ENCODE assay signal across 15 cellular contexts in genomic region chr13:23470706-23471610, GRCh38. TPM values are rescaled to one million over a fixed set of nuclear protein-coding genes. Genes with fewer than 3 reads are reported as not detected.
DNase-seq lines count a peak whose midpoint lies in the region; ATAC-seq and TF ChIP-seq lines count a peak whose summit lies in the region.
"Had no signal": no experiment of that assay in that cellular context is flagged by ENCODE, and none has a peak within 500 bp of the region (broad histone marks: within the 10 kb centered on the region; RNA-seq: fewer than 3 reads in every experiment).

No MANE protein-coding gene starts in this region.

- DNase-seq in EL (peak; percentile 36), NCI-H748 (lab: John Stamatoyannopoulos, UW; ENCODE audit: unreplicated experiment) (peak; percentile 97), epidermal melanocyte (ENCODE audit: insufficient read length, low spot score) (peak; percentile 33), osteoblast (ENCODE audit: insufficient read length, low spot score, missing footprints) (peak; percentile 65), sigmoid colon (no peak), PC-9 (no peak)
- DNase-seq: activated CD4-positive, alpha-beta T cell treated with anti-CD3 and anti-CD28 coated beads for 48 hours; activated T-cell treated with anti-CD3 and anti-CD28 coated beads for 4 hours; caudate nucleus; NCI-H1436 treated with DMSO at 0.1 percent for 48 hours; spleen; stimulated activated naive CD4-positive, alpha-beta T cell; uterus had no signal

- ATAC-seq in GM19351 (IDR thresholded peaks at IDR 0.05; ENCODE audit: unreplicated experiment) (no peak), GM21528 (IDR thresholded peaks at IDR 0.05; ENCODE audit: low FRiP score, unreplicated experiment) (no peak)

- POLR2A ChIA-PET in PC-9 (lab: Charles Lee; ENCODE audit: unreplicated experiment), result no interaction called here

- TF ChIP-seq EP300 in sigmoid colon (IDR thresholded peaks at IDR 0.05), result no peak

- H3K4me2 ChIP-seq in osteoblast (ENCODE audit: insufficient read depth, low read length) (peak overlapping the region; percentile 14), PC-9 (no peak overlapping the region)

- H4K20me1 ChIP-seq in osteoblast (ENCODE audit: insufficient read depth, low read length), result no peaks in the 10 kb centered on the region
- H4K20me1 ChIP-seq in PC-9 (ENCODE audit: insufficient read depth), result no peaks in the 10 kb centered on the region

- TF ChIP-seq POLR2A in sigmoid colon (IDR thresholded peaks at IDR 0.05), result no peak

- H3K79me2 ChIP-seq in osteoblast (ENCODE audit: insufficient read depth, low read length), result no peaks in the 10 kb centered on the region
- H3K79me2 ChIP-seq in PC-9 (ENCODE audit: low read depth), result no peaks in the 10 kb centered on the region

- H3K9me3 ChIP-seq in osteoblast (ENCODE audit: low read depth, low read length), result no peaks in the 10 kb centered on the region
- no peaks in the 10 kb centered on the region for H3K9me3 ChIP-seq in sigmoid colon
- H3K9me3 ChIP-seq in PC-9 (ENCODE audit: insufficient read depth, low read depth), result no peaks in the 10 kb centered on the region
- H3K9me3 ChIP-seq: spleen, uterus had no signal

- peaks cover 9% of the 10 kb centered on the region for H3K4me1 ChIP-seq in osteoblast (ENCODE audit: insufficient read depth, low read length)
- peaks cover 0 to 12% (median 7%) of the 10 kb centered on the region in 4 donors for H3K4me1 ChIP-seq in sigmoid colon
- H3K4me1 ChIP-seq in PC-9 (replicated peaks; ENCODE audit: insufficient read depth), result no peaks in the 10 kb centered on the region
- H3K4me1 ChIP-seq: uterus had no signal

- CTCF ChIA-PET in PC-9 (lab: Charles Lee), result no interaction called here

- H3K9me2 ChIP-seq in PC-9 (ENCODE audit: insufficient read depth), result no peaks in the 10 kb centered on the region

- H2AFZ ChIP-seq in osteoblast (ENCODE audit: low read length) (no peak overlapping the region), PC-9 (no peak overlapping the region)

- H3K27ac ChIP-seq in osteoblast (ENCODE audit: low read depth, low read length) (no peak overlapping the region), sigmoid colon (peak overlapping the region in 1 of 4 donors; percentile 25), PC-9 (no peak overlapping the region)
- H3K27ac ChIP-seq: spleen, uterus had no signal

- H3K4me3 ChIP-seq in osteoblast (ENCODE audit: insufficient read depth, low read length), result no peak overlapping the region
- H3K4me3 ChIP-seq in sigmoid colon, result no peak overlapping the region
- H3K4me3 ChIP-seq in PC-9, result no peak overlapping the region
- H3K4me3 ChIP-seq: spleen, uterus had no signal

- intact Hi-C loops in sigmoid colon (cut with DNase I) (no loop called here), PC-9 (cut with micrococcal nuclease; ENCODE audit: unreplicated experiment) (no loop called here)

- H3K36me3 ChIP-seq in osteoblast (ENCODE audit: insufficient read depth, low read length) (no peaks in the 10 kb centered on the region), sigmoid colon (no peaks in the 10 kb centered on the region), PC-9 (ENCODE audit: low read depth) (no peaks in the 10 kb centered on the region)
- H3K36me3 ChIP-seq: spleen, uterus had no signal

- 34 to 66% methylated on average over 7 of the region's 7 CpGs for WGBS in sigmoid colon, 2 donors

- no TSS peak for BruUV-seq in PC-9 (replicated peaks; lab: Mats Ljungman, UMichigan)

- H3K27me3 ChIP-seq in osteoblast (ENCODE audit: insufficient read depth, low read length) (no peaks in the 10 kb centered on the region), sigmoid colon (no peaks in the 10 kb centered on the region), PC-9 (ENCODE audit: insufficient read depth, low read depth) (peaks cover 7% of the 10 kb centered on the region)
- H3K27me3 ChIP-seq: spleen, uterus had no signal

- H3F3A ChIP-seq in PC-9 (ENCODE audit: insufficient read depth, low read depth), result no peaks in the 10 kb centered on the region

- TF ChIP-seq CTCF in osteoblast (IDR thresholded peaks at IDR 0.05; ENCODE audit: extremely low read depth, low read depth, low read length) (no peak), sigmoid colon (IDR thresholded peaks at IDR 0.05) (no peak), PC-9 (conservative IDR thresholded peaks at IDR 0.05) (no peak)

RNA-seq across cellular contexts. Expression of gene SACS, which starts 37.5 kb away (rescaled TPM):
- 42.4 and 59.0 TPM in 2 replicates for total RNA-seq in osteoblast
- 10 to 100 TPM; 20.9 to 32.5 (median 26.6) TPM for total RNA-seq in sigmoid colon
- 1 to 10 TPM in 1 of 3 donors, under 1 TPM in 2; 0.60 to 3.9 (median 0.69) TPM for polyA plus RNA-seq in sigmoid colon
- 1.4 and 3.2 TPM in 2 replicates for total RNA-seq in PC-9 (2021)

Comparison
In these comparisons a context has a peak if more than half of its experiments do, and no peak if none do; other contexts are left out.
1. DNase-seq: peak in EL (single experiment), NCI-H748 (single experiment), epidermal melanocyte (single experiment) and osteoblast (single experiment); none in sigmoid colon (single experiment) and PC-9 (0 of 2).